In genomic region chr11:568306-569259, GRCh38 we compare ENCODE assay signal across 1 cellular context.
TF ChIP-seq lines count a peak whose summit lies in the region.

No MANE protein-coding gene starts in this region.

TF ChIP-seq in HepG2, 621 proteins besides CTCF, POLR2A, EP300 and RAD21 (continues in another document):
- TF ChIP-seq TERF1 (CRISPR knock-in tag; IDR thresholded peaks at IDR 0.05) (no peak), HNF1A (IDR thresholded peaks at IDR 0.05; ENCODE audit: low read depth) (no peak), HNF1A (CRISPR knock-in tag; IDR thresholded peaks at IDR 0.05; ENCODE audit: borderline replicate concordance) (no peak), ZNF329 (CRISPR knock-in tag; IDR thresholded peaks at IDR 0.05; ENCODE audit: low read depth) (peak; percentile 56), MYC (CRISPR knock-in tag; IDR thresholded peaks at IDR 0.05; ENCODE audit: borderline replicate concordance) (peak; percentile 28), HOXA3 (CRISPR knock-in tag; IDR thresholded peaks at IDR 0.05) (peak; percentile 80), SP5 (CRISPR knock-in tag; IDR thresholded peaks at IDR 0.05; ENCODE audit: borderline replicate concordance, low read depth) (0 out of 2 replicates have a peak, but pooled peaks have one; percentile 11), ZNF230 (CRISPR knock-in tag; IDR thresholded peaks at IDR 0.05) (no peak), ZNF574 (CRISPR knock-in tag; IDR thresholded peaks at IDR 0.05) (peak; percentile 76), MXI1 (IDR thresholded peaks at IDR 0.05; ENCODE audit: borderline replicate concordance, low read depth, low read length) (peak; percentile 87; the same call in 2 of the 3 replicates), TBX2 (CRISPR knock-in tag; IDR thresholded peaks at IDR 0.05; ENCODE audit: borderline replicate concordance) (peak; percentile 33; the same call in 1 of the 2 replicates), ZNF639 (CRISPR knock-in tag; conservative IDR thresholded peaks at IDR 0.05) (no peak), ZNF510 (CRISPR knock-in tag; IDR thresholded peaks at IDR 0.05; ENCODE audit: low read depth) (0 out of 2 replicates have a peak, but pooled peaks have one; percentile 4), SP2 (CRISPR knock-in tag; IDR thresholded peaks at IDR 0.05) (peak; percentile 80), KLF12 (CRISPR knock-in tag; IDR thresholded peaks at IDR 0.05; ENCODE audit: borderline replicate concordance) (peak; percentile 82; the same call in 1 of the 2 replicates), POLR2G (IDR thresholded peaks at IDR 0.05; ENCODE audit: low read depth, low read length) (peak; percentile 61), ZNF331 (CRISPR knock-in tag; IDR thresholded peaks at IDR 0.05) (0 out of 2 replicates have a peak, but pooled peaks have one; percentile 12), ZNF564 (CRISPR knock-in tag; IDR thresholded peaks at IDR 0.05) (0 out of 2 replicates have a peak, but pooled peaks have one; percentile 21), ZNF550 (CRISPR knock-in tag; IDR thresholded peaks at IDR 0.05; ENCODE audit: borderline replicate concordance) (no peak), SIN3B (IDR thresholded peaks at IDR 0.05; ENCODE audit: low read length) (no peak), RARA (CRISPR knock-in tag; IDR thresholded peaks at IDR 0.05) (peak; percentile 11; the same call in 1 of the 2 replicates), ZNF777 (CRISPR knock-in tag; IDR thresholded peaks at IDR 0.05) (peak; percentile 47; the same call in 1 of the 2 replicates), NFYB (CRISPR knock-in tag; IDR thresholded peaks at IDR 0.05) (peak; percentile 80), IKZF5 (CRISPR knock-in tag; IDR thresholded peaks at IDR 0.05) (no peak), NFYC (CRISPR knock-in tag; IDR thresholded peaks at IDR 0.05) (peak; percentile 80), ZBTB7B (CRISPR knock-in tag; IDR thresholded peaks at IDR 0.05) (peak; percentile 34; the same call in 1 of the 2 replicates), RFXAP (CRISPR knock-in tag; IDR thresholded peaks at IDR 0.05; ENCODE audit: borderline replicate concordance) (peak; percentile 47; the same call in 1 of the 2 replicates), ZNF501 (CRISPR knock-in tag; IDR thresholded peaks at IDR 0.05) (no peak; the same call in 1 of the 2 replicates), ISL2 (CRISPR knock-in tag; IDR thresholded peaks at IDR 0.05) (0 out of 2 replicates have a peak, but pooled peaks have one; percentile 2), ARNT2 (CRISPR knock-in tag; IDR thresholded peaks at IDR 0.05; ENCODE audit: low read depth) (peak; percentile 51; the same call in 1 of the 2 replicates)
- TF ChIP-seq, protein P1, sequence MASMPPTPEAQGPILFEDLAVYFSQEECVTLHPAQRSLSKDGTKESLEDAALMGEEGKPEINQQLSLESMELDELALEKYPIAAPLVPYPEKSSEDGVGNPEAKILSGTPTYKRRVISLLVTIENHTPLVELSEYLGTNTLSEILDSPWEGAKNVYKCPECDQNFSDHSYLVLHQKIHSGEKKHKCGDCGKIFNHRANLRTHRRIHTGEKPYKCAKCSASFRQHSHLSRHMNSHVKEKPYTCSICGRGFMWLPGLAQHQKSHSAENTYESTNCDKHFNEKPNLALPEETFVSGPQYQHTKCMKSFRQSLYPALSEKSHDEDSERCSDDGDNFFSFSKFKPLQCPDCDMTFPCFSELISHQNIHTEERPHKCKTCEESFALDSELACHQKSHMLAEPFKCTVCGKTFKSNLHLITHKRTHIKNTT (CRISPR knock-in tag; IDR thresholded peaks at IDR 0.05), result no peak
- TF ChIP-seq, protein P2, sequence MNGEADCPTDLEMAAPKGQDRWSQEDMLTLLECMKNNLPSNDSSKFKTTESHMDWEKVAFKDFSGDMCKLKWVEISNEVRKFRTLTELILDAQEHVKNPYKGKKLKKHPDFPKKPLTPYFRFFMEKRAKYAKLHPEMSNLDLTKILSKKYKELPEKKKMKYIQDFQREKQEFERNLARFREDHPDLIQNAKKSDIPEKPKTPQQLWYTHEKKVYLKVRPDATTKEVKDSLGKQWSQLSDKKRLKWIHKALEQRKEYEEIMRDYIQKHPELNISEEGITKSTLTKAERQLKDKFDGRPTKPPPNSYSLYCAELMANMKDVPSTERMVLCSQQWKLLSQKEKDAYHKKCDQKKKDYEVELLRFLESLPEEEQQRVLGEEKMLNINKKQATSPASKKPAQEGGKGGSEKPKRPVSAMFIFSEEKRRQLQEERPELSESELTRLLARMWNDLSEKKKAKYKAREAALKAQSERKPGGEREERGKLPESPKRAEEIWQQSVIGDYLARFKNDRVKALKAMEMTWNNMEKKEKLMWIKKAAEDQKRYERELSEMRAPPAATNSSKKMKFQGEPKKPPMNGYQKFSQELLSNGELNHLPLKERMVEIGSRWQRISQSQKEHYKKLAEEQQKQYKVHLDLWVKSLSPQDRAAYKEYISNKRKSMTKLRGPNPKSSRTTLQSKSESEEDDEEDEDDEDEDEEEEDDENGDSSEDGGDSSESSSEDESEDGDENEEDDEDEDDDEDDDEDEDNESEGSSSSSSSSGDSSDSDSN (CRISPR knock-in tag; IDR thresholded peaks at IDR 0.05), result peak; percentile 6; the same call in 1 of the 2 replicates
- TF ChIP-seq, protein P3, sequence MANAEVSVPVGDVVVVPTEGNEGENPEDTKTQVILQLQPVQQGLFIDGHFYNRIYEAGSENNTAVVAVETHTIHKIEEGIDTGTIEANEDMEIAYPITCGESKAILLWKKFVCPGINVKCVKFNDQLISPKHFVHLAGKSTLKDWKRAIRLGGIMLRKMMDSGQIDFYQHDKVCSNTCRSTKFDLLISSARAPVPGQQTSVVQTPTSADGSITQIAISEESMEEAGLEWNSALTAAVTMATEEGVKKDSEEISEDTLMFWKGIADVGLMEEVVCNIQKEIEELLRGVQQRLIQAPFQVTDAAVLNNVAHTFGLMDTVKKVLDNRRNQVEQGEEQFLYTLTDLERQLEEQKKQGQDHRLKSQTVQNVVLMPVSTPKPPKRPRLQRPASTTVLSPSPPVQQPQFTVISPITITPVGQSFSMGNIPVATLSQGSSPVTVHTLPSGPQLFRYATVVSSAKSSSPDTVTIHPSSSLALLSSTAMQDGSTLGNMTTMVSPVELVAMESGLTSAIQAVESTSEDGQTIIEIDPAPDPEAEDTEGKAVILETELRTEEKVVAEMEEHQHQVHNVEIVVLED (CRISPR knock-in tag; IDR thresholded peaks at IDR 0.05; ENCODE audit: borderline replicate concordance), result peak; percentile 41; the same call in 1 of the 2 replicates
- TF ChIP-seq, protein P4, sequence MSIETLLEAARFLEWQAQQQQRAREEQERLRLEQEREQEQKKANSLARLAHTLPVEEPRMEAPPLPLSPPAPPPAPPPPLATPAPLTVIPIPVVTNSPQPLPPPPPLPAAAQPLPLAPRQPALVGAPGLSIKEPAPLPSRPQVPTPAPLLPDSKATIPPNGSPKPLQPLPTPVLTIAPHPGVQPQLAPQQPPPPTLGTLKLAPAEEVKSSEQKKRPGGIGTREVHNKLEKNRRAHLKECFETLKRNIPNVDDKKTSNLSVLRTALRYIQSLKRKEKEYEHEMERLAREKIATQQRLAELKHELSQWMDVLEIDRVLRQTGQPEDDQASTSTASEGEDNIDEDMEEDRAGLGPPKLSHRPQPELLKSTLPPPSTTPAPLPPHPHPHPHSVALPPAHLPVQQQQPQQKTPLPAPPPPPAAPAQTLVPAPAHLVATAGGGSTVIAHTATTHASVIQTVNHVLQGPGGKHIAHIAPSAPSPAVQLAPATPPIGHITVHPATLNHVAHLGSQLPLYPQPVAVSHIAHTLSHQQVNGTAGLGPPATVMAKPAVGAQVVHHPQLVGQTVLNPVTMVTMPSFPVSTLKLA (IDR thresholded peaks at IDR 0.05), result no peak
- TF ChIP-seq, protein P5, sequence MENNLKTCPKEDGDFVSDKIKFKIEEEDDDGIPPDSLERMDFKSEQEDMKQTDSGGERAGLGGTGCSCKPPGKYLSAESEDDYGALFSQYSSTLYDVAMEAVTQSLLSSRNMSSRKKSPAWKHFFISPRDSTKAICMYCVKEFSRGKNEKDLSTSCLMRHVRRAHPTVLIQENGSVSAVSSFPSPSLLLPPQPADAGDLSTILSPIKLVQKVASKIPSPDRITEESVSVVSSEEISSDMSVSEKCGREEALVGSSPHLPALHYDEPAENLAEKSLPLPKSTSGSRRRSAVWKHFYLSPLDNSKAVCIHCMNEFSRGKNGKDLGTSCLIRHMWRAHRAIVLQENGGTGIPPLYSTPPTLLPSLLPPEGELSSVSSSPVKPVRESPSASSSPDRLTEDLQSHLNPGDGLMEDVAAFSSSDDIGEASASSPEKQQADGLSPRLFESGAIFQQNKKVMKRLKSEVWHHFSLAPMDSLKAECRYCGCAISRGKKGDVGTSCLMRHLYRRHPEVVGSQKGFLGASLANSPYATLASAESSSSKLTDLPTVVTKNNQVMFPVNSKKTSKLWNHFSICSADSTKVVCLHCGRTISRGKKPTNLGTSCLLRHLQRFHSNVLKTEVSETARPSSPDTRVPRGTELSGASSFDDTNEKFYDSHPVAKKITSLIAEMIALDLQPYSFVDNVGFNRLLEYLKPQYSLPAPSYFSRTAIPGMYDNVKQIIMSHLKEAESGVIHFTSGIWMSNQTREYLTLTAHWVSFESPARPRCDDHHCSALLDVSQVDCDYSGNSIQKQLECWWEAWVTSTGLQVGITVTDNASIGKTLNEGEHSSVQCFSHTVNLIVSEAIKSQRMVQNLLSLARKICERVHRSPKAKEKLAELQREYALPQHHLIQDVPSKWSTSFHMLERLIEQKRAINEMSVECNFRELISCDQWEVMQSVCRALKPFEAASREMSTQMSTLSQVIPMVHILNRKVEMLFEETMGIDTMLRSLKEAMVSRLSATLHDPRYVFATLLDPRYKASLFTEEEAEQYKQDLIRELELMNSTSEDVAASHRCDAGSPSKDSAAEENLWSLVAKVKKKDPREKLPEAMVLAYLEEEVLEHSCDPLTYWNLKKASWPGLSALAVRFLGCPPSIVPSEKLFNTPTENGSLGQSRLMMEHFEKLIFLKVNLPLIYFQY (CRISPR knock-in tag; IDR thresholded peaks at IDR 0.05; ENCODE audit: borderline replicate concordance), result peak; percentile 80; the same call in 1 of the 2 replicates
